In genomic region chr2:219104107-219105050, GRCh38 we compare ENCODE assay signal across 8 cellular contexts. TPM values are rescaled to one million over a fixed set of nuclear protein-coding genes. Genes with fewer than 3 reads are reported as not detected.
DNase-seq lines count a peak whose midpoint lies in the region; ATAC-seq and TF ChIP-seq lines count a peak whose summit lies in the region.

No MANE protein-coding gene starts in this region.

- CTCF ChIA-PET in AG04449 (lab: Yijun Ruan, JAX) = interaction anchor here (0.6 to 8.1 kb wide), 31 partner anchors 8 to 110 kb away, joined by 3 to 78 read pairs (median 4); partner anchors contain the start of gene IHH

- H3K27me3 ChIP-seq in Karpas-422 (ENCODE audit: low read length) = no peaks in the 10 kb centered on the region

- H3K4me2 ChIP-seq in Karpas-422 (ENCODE audit: low read depth, low read length, poor library complexity, severe bottlenecking) = no peak overlapping the region

- POLR2A ChIA-PET in AG04449 (lab: Yijun Ruan, JAX) = no interaction called here

- no peak for DNase-seq in AG04449 (ENCODE audit: low read depth, low spot score)
- peak; percentile 64 for DNase-seq in GM03348 (ENCODE audit: low spot score)
- peak; percentile 79 for DNase-seq in Karpas-422
- peak; percentile 54 for DNase-seq in SKM-1 treated with dmso at 0.1 percent for 144 hours (lab: John Stamatoyannopoulos, UW; ENCODE audit: unreplicated experiment)
- DNase-seq in fibroblast of pulmonary artery (ENCODE audit: low read depth) = peak; percentile 43
- DNase-seq in retinal pigment epithelial cell (ENCODE audit: low read depth) = no peak
- no peak for DNase-seq in GOT3 (lab: John Stamatoyannopoulos, UW)

- no peaks in the 10 kb centered on the region for H3K9me2 ChIP-seq in Karpas-422 (replicated peaks; ENCODE audit: insufficient read depth, low read length)

- H2AFZ ChIP-seq in Karpas-422 (ENCODE audit: low read length) = no peak overlapping the region

- H3K4me3 ChIP-seq in AG04449 (ENCODE audit: low read depth, low read length) (no peak overlapping the region), Karpas-422 (ENCODE audit: low read length) (no peak overlapping the region), fibroblast of pulmonary artery (replicated peaks; ENCODE audit: low read depth, low read length) (no peak overlapping the region), retinal pigment epithelial cell (ENCODE audit: low read length) (no peak overlapping the region)

- no peaks in the 10 kb centered on the region for H3K4me1 ChIP-seq in Karpas-422 (ENCODE audit: low read length)

- no peaks in the 10 kb centered on the region for H3K9me3 ChIP-seq in Karpas-422 (ENCODE audit: low read length)

- no peaks in the 10 kb centered on the region for H4K20me1 ChIP-seq in Karpas-422 (ENCODE audit: insufficient read depth, low read depth, low read length)

- no peak overlapping the region for H3K27ac ChIP-seq in Karpas-422 (ENCODE audit: low read length)

- H3K9ac ChIP-seq in Karpas-422 (ENCODE audit: low read length) = no peak overlapping the region

- H3K36me3 ChIP-seq in Karpas-422 (ENCODE audit: insufficient read depth, low read length) = no peaks in the 10 kb centered on the region

- no peak for ATAC-seq in GM18909 (IDR thresholded peaks at IDR 0.05; ENCODE audit: poor library complexity, unreplicated experiment)

- TF ChIP-seq CTCF in AG04449 (IDR thresholded peaks at IDR 0.05; ENCODE audit: insufficient read depth, low read length, missing control alignments) = peak; percentile 71
- peak; percentile 97 for TF ChIP-seq CTCF in fibroblast of pulmonary artery (IDR thresholded peaks at IDR 0.05; ENCODE audit: low read length, missing control alignments)
- peak; percentile 93 for TF ChIP-seq CTCF in retinal pigment epithelial cell (conservative IDR thresholded peaks at IDR 0.05; ENCODE audit: low read depth, low read length)

- no peaks in the 10 kb centered on the region for H3K79me2 ChIP-seq in Karpas-422 (ENCODE audit: low read length)

RNA-seq across cellular contexts. Expression of gene IHH, which starts 43.7 kb away (rescaled TPM):
- total RNA-seq in Karpas-422 (2014; rRNA removed; shearing (Covaris generic); ENCODE audit: low replicate concordance) = not detected in 2 replicates

RNA-seq across cellular contexts. Expression of gene NHEJ1, which starts 56.2 kb away (rescaled TPM):
- total RNA-seq in Karpas-422 (2014; rRNA removed; shearing (Covaris generic); ENCODE audit: low replicate concordance) = 10.4 and 21.5 TPM in 2 replicates

Comparison
In these comparisons a context has a peak if more than half of its experiments do, and no peak if none do; other contexts are left out.
1. DNase-seq: peak in GM03348 (single experiment), Karpas-422 (single experiment), SKM-1 treated with dmso at 0.1 percent for 144 hours (single experiment) and fibroblast of pulmonary artery (single experiment); none in AG04449 (single experiment), retinal pigment epithelial cell (single experiment) and GOT3 (single experiment).
2. Peak in every context shown above with its lines, with median percentiles within 50 percentile points of each other: CTCF ChIP-seq.